ENCODE assay signal across 8 cellular contexts in the genomic region with DNA sequence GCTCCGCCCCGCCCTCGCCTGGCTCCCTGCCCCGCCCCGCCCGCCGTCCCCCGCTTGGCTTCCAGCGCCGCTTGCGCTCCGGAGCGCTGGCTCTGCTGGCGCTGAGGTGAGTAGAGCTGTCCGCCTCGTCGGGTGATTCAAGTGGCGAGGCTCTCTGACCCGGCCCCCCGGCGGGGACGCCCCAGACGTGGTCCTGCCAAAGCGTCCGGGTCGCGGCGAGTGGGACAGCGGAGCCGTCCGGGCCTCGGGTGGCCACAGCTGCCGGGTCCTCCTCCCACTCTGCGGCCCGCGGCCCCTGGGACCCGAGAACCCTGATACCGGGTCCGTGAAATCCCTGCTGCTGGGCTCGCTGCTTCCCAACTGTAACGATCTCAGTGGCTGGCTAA. TPM values are rescaled to one million over a fixed set of nuclear protein-coding genes. Genes with fewer than 3 reads are reported as not detected.
DNase-seq lines count a peak whose midpoint lies in the region; ATAC-seq, FAIRE-seq and TF ChIP-seq lines count a peak whose summit lies in the region.

A gene (plus strand): TSS at position 46 of the 386 bp plus-strand sequence. CDS start 4,477 bp downstream, outside the sequence.

- H3K9me3 ChIP-seq in astrocyte (ENCODE audit: insufficient read depth, low read depth, low read length), result no peaks in the 10 kb centered on the region
- no peaks in the 10 kb centered on the region for H3K9me3 ChIP-seq in iPS-20b (ENCODE audit: insufficient read depth, low read depth, low read length)

- TF ChIP-seq CTCF in GM12865 (IDR thresholded peaks at IDR 0.05; ENCODE audit: insufficient read depth, low read depth, low read length, missing control alignments) (no peak), astrocyte (IDR thresholded peaks at IDR 0.05; ENCODE audit: insufficient read depth, low read depth, low read length) (no peak)

- peak within 1 kb of the TSS; percentile 94 for H3K27ac ChIP-seq in astrocyte (ENCODE audit: low read depth, low read length)
- peak within 1 kb of the TSS; percentile 10 for H3K27ac ChIP-seq in iPS-20b (ENCODE audit: low read length)

- DNase-seq in GM12865 (ENCODE audit: low read depth), result no peak
- no peak for DNase-seq in astrocyte (ENCODE audit: low read depth)
- DNase-seq in stimulated activated effector memory CD8-positive, alpha-beta T cell treated with anti-CD3 and anti-CD28 coated beads, Interleukin-12 subunit alpha, Interleukin-12 subunit beta, amount 100 ng/mL, for 72 hours (ENCODE audit: low spot score in 2 of 2), result no peak
- DNase-seq in SW480 (ENCODE audit: low spot score), result no peak
- no peak for DNase-seq in SIG-M5 (lab: John Stamatoyannopoulos, UW)

- no peaks in the 10 kb centered on the region for H3K9me3 Mint-ChIP-seq in astrocyte (ENCODE audit: unreplicated experiment)
- no peaks in the 10 kb centered on the region for H3K9me3 Mint-ChIP-seq in stimulated activated effector memory CD8-positive, alpha-beta T cell treated with anti-CD3 and anti-CD28 coated beads, Interleukin-12 subunit alpha, Interleukin-12 subunit beta, amount 100 ng/mL, for 72 hours

- H3K4me3 Mint-ChIP-seq in astrocyte (ENCODE audit: unreplicated experiment), result no peak within 1 kb of the TSS
- H3K4me3 Mint-ChIP-seq in stimulated activated effector memory CD8-positive, alpha-beta T cell treated with anti-CD3 and anti-CD28 coated beads, Interleukin-12 subunit alpha, Interleukin-12 subunit beta, amount 100 ng/mL, for 72 hours, result peak within 1 kb of the TSS; percentile 82

- H3K27ac Mint-ChIP-seq in astrocyte (ENCODE audit: unreplicated experiment), result peak within 1 kb of the TSS; percentile 88
- peak within 1 kb of the TSS; percentile 79 for H3K27ac Mint-ChIP-seq in stimulated activated effector memory CD8-positive, alpha-beta T cell treated with anti-CD3 and anti-CD28 coated beads, Interleukin-12 subunit alpha, Interleukin-12 subunit beta, amount 100 ng/mL, for 72 hours

- peak; percentile 18 for ATAC-seq in HG03575 (IDR thresholded peaks at IDR 0.05; ENCODE audit: extremely low read depth, insufficient number of reproducible peaks, low FRiP score, unreplicated experiment)
- no peak for ATAC-seq in stimulated activated effector memory CD8-positive, alpha-beta T cell treated with anti-CD3 and anti-CD28 coated beads, Interleukin-12 subunit alpha, Interleukin-12 subunit beta, amount 100 ng/mL, for 72 hours
- no peak for ATAC-seq in GM19395 (IDR thresholded peaks at IDR 0.05; ENCODE audit: unreplicated experiment)

- H3K36me3 Mint-ChIP-seq in astrocyte (ENCODE audit: low read depth, unreplicated experiment), result no peaks in the 10 kb centered on the region
- peaks cover 7% of the 10 kb centered on the region for H3K36me3 Mint-ChIP-seq in stimulated activated effector memory CD8-positive, alpha-beta T cell treated with anti-CD3 and anti-CD28 coated beads, Interleukin-12 subunit alpha, Interleukin-12 subunit beta, amount 100 ng/mL, for 72 hours

- no peak for FAIRE-seq in astrocyte (lab: Jason Lieb, UNC)

- H3K4me3 ChIP-seq in GM12865 (ENCODE audit: low read depth, low read length), result peak within 1 kb of the TSS; percentile 87
- H3K4me3 ChIP-seq in astrocyte (ENCODE audit: insufficient read depth, low read depth, low read length), result peak within 1 kb of the TSS; percentile 99
- H3K4me3 ChIP-seq in iPS-20b (ENCODE audit: low read length), result peak within 1 kb of the TSS; percentile 93

- H3K4me1 ChIP-seq in astrocyte (ENCODE audit: insufficient read depth, low read length) (peaks cover 28% of the 10 kb centered on the region), iPS-20b (ENCODE audit: insufficient read depth, low read length) (peaks cover 7% of the 10 kb centered on the region; the same call in 1 of the 2 replicates)

- peaks cover 28% of the 10 kb centered on the region for H3K79me2 ChIP-seq in astrocyte (ENCODE audit: insufficient read depth, low read length)

- H3K4me1 Mint-ChIP-seq in astrocyte (ENCODE audit: low read depth, unreplicated experiment), result peaks cover 24% of the 10 kb centered on the region
- peaks cover 25% of the 10 kb centered on the region for H3K4me1 Mint-ChIP-seq in stimulated activated effector memory CD8-positive, alpha-beta T cell treated with anti-CD3 and anti-CD28 coated beads, Interleukin-12 subunit alpha, Interleukin-12 subunit beta, amount 100 ng/mL, for 72 hours

- H3K27me3 Mint-ChIP-seq in astrocyte (ENCODE audit: low read depth, unreplicated experiment), result no peaks in the 10 kb centered on the region

- H3K4me2 ChIP-seq in astrocyte (ENCODE audit: low read length), result peak within 1 kb of the TSS; percentile 90

- H4K20me1 ChIP-seq in astrocyte (ENCODE audit: insufficient read depth, low read length), result no peaks in the 10 kb centered on the region

- H3K36me3 ChIP-seq in astrocyte (ENCODE audit: insufficient read depth, low read length), result no peaks in the 10 kb centered on the region
- no peaks in the 10 kb centered on the region for H3K36me3 ChIP-seq in iPS-20b (ENCODE audit: insufficient read depth, low read depth, low read length)

- H3K9ac ChIP-seq in astrocyte (ENCODE audit: low read length) (peak within 1 kb of the TSS; percentile 98), iPS-20b (ENCODE audit: low read depth, low read length) (peak within 1 kb of the TSS; percentile 86)

- peak within 1 kb of the TSS; percentile 95 for H2AFZ ChIP-seq in astrocyte (ENCODE audit: low read depth, low read length)

- H3K27me3 ChIP-seq in astrocyte (ENCODE audit: insufficient read depth, low read length) (no peaks in the 10 kb centered on the region), iPS-20b (ENCODE audit: insufficient read depth, low read length) (peaks cover 12% of the 10 kb centered on the region)

RNA-seq across cellular contexts. Expression of the gene that starts here (rescaled TPM):
- total RNA-seq in astrocyte, result 28.1 and 30.7 TPM in 2 replicates
